ENCODE assay signal across 28 cellular contexts in the genomic region with DNA sequence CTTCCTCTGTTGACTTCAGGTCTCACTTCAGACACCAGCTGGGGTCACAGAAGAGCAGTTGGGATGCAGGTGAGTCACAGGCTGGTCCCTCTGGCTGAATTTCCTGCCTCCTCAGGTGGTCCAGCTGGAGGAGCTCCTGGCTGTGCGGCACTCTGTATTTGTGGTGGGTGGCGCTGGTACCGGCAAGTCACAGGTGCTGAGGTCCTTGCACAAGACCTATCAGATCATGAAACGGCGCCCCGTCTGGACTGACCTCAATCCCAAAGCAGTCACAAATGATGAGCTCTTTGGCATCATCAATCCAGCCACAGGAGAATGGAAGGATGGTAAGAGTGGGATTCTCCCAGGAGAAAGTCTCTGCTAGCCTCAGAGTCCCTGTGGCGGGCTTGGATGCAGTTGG.
"Had no signal": no experiment of that assay in that cellular context is flagged by ENCODE, and none has a peak within 500 bp of the region (broad histone marks: within the 10 kb centered on the region; RNA-seq: fewer than 3 reads in every experiment).

No MANE protein-coding gene starts in this region.

- H3K4me1 ChIP-seq: stomach, suprapubic skin, testis, thyroid gland, tibial artery, tibial nerve, transverse colon, upper lobe of left lung, upper lobe of right lung, uterus, vagina had no signal

- H3K4me3 ChIP-seq: stomach, suprapubic skin, testis, thoracic aorta, thyroid gland, tibial artery, tibial nerve, transverse colon, upper lobe of left lung, upper lobe of right lung, uterus, vagina had no signal

- H3K36me3 Mint-ChIP-seq: stimulated activated effector memory CD8-positive, alpha-beta T cell treated with anti-CD3 and anti-CD28 coated beads, Interleukin-12 subunit alpha, Interleukin-12 subunit beta, amount 100 ng/mL, for 72 hours; stimulated activated memory B cell treated with anti-CD40 and anti-IgM and Interleukin-4, amounts not matched to agents 10 μg/mL and 1 μg/mL and 100 μg/mL, for 72 hours; type B pancreatic cell had no signal

- H3K9me3 ChIP-seq: suprapubic skin, testis, thoracic aorta, thyroid gland, transverse colon, upper lobe of left lung, upper lobe of right lung, uterus, vagina had no signal

- H3K27me3 Mint-ChIP-seq: stimulated activated memory B cell treated with anti-CD40 and anti-IgM and Interleukin-4, amounts not matched to agents 10 μg/mL and 1 μg/mL and 100 μg/mL, for 72 hours; stimulated activated naive B cell treated with anti-CD40 and anti-IgM and Interleukin-4, amounts not matched to agents 10 μg/mL and 1 μg/mL and 100 μg/mL, for 72 hours; stimulated activated naive CD8-positive, alpha-beta T cell treated with anti-CD3 and anti-CD28 coated beads, Interleukin-15, amount 100 ng/mL, for 72 hours; stimulated activated naive CD8-positive, alpha-beta T cell treated with anti-CD3 and anti-CD28 coated beads, Interleukin-15, Interleukin-2, amounts not matched to agents 100 ng/mL and 50 ng/mL, for 24 hours had no signal

- H3K36me3 ChIP-seq: stomach, suprapubic skin, thoracic aorta, thyroid gland, tibial artery, tibial nerve, transverse colon, upper lobe of left lung, upper lobe of right lung, uterus, vagina had no signal

- H3K27ac ChIP-seq: stomach, suprapubic skin, testis, thoracic aorta, thyroid gland, tibial artery, tibial nerve, transverse colon, upper lobe of left lung, upper lobe of right lung, uterus, vagina had no signal

- ATAC-seq: stimulated activated effector memory CD8-positive, alpha-beta T cell treated with anti-CD3 and anti-CD28 coated beads, Interleukin-12 subunit alpha, Interleukin-12 subunit beta, amount 100 ng/mL, for 72 hours; stimulated activated memory B cell treated with anti-CD40 and anti-IgM and Interleukin-4, amounts not matched to agents 10 μg/mL and 1 μg/mL and 100 μg/mL, for 72 hours; stimulated activated naive B cell treated with anti-CD40 and anti-IgM and Interleukin-4, amounts not matched to agents 10 μg/mL and 1 μg/mL and 100 μg/mL, for 72 hours; stimulated activated naive CD8-positive, alpha-beta T cell treated with anti-CD3 and anti-CD28 coated beads, Interleukin-15, amount 100 ng/mL, for 72 hours; stimulated activated naive CD8-positive, alpha-beta T cell treated with anti-CD3 and anti-CD28 coated beads, Interleukin-15, Interleukin-2, amounts not matched to agents 100 U/mL and 50 U/mL, for 24 hours; upper lobe of right lung had no signal

- H3K4me3 Mint-ChIP-seq: stimulated activated effector memory CD8-positive, alpha-beta T cell treated with anti-CD3 and anti-CD28 coated beads, Interleukin-12 subunit alpha, Interleukin-12 subunit beta, amount 100 ng/mL, for 72 hours; stimulated activated memory B cell treated with anti-CD40 and anti-IgM and Interleukin-4, amounts not matched to agents 10 μg/mL and 1 μg/mL and 100 μg/mL, for 72 hours; stimulated activated naive B cell treated with anti-CD40 and anti-IgM and Interleukin-4, amounts not matched to agents 10 μg/mL and 1 μg/mL and 100 μg/mL, for 72 hours; stimulated activated naive CD8-positive, alpha-beta T cell treated with anti-CD3 and anti-CD28 coated beads, Interleukin-15, amount 100 ng/mL, for 72 hours; stimulated activated naive CD8-positive, alpha-beta T cell treated with anti-CD3 and anti-CD28 coated beads, Interleukin-15, Interleukin-2, amounts not matched to agents 100 ng/mL and 50 ng/mL, for 24 hours; type B pancreatic cell had no signal

- H3K9me3 Mint-ChIP-seq: type B pancreatic cell had no signal

- H3K27me3 ChIP-seq: stomach, suprapubic skin, testis, thyroid gland, tibial artery, tibial nerve, transverse colon, upper lobe of left lung, upper lobe of right lung, uterus, vagina had no signal

- H3K27ac Mint-ChIP-seq: stimulated activated effector memory CD8-positive, alpha-beta T cell treated with anti-CD3 and anti-CD28 coated beads, Interleukin-12 subunit alpha, Interleukin-12 subunit beta, amount 100 ng/mL, for 72 hours; stimulated activated memory B cell treated with anti-CD40 and anti-IgM and Interleukin-4, amounts not matched to agents 10 μg/mL and 1 μg/mL and 100 μg/mL, for 72 hours; stimulated activated naive B cell treated with anti-CD40 and anti-IgM and Interleukin-4, amounts not matched to agents 10 μg/mL and 1 μg/mL and 100 μg/mL, for 72 hours; stimulated activated naive CD8-positive, alpha-beta T cell treated with anti-CD3 and anti-CD28 coated beads, Interleukin-15, amount 100 ng/mL, for 72 hours; stimulated activated naive CD8-positive, alpha-beta T cell treated with anti-CD3 and anti-CD28 coated beads, Interleukin-15, Interleukin-2, amounts not matched to agents 100 ng/mL and 50 ng/mL, for 24 hours; type B pancreatic cell had no signal

- H3K4me1 Mint-ChIP-seq: stimulated activated effector memory CD8-positive, alpha-beta T cell treated with anti-CD3 and anti-CD28 coated beads, Interleukin-12 subunit alpha, Interleukin-12 subunit beta, amount 100 ng/mL, for 72 hours; stimulated activated memory B cell treated with anti-CD40 and anti-IgM and Interleukin-4, amounts not matched to agents 10 μg/mL and 1 μg/mL and 100 μg/mL, for 72 hours; stimulated activated naive B cell treated with anti-CD40 and anti-IgM and Interleukin-4, amounts not matched to agents 10 μg/mL and 1 μg/mL and 100 μg/mL, for 72 hours; stimulated activated naive CD8-positive, alpha-beta T cell treated with anti-CD3 and anti-CD28 coated beads, Interleukin-15, amount 100 ng/mL, for 72 hours had no signal

- DNase-seq: stimulated activated CD4-positive, alpha-beta T cell treated with anti-CD3 and anti-CD28 coated beads, Interleukin-2, amount 100 ng/mL, for 48 hours; stimulated activated CD4-positive, alpha-beta T cell treated with anti-CD3 and anti-CD28 coated beads, Interleukin-4, amount 100 ng/mL, for 1 hour; stimulated activated CD4-positive, alpha-beta T cell treated with anti-CD3 and anti-CD28 coated beads, Interleukin-4, amount 100 ng/mL, for 24 hours; stimulated activated CD4-positive, alpha-beta T cell treated with anti-CD3 and anti-CD28 coated beads, Interleukin-4, amount 100 ng/mL, for 4 hours; stimulated activated CD8-positive, alpha-beta memory T cell treated with anti-CD3 and anti-CD28 coated beads, Interleukin-4, amount 100 ng/mL, for 48 hours; stimulated activated naive B cell treated with anti-CD40 and anti-IgM and Interleukin-4, amounts not matched to agents 10 μg/mL and 1 μg/mL and 100 μg/mL, for 72 hours; stimulated activated naive CD4-positive, alpha-beta T cell; stimulated activated naive CD4-positive, alpha-beta T cell treated with Interleukin-2 at 50 U/mL for 16 hours; stimulated activated naive CD8-positive, alpha-beta T cell treated with anti-CD3 and anti-CD28 coated beads, Interleukin-15, amount 100 ng/mL, for 72 hours; stimulated activated naive CD8-positive, alpha-beta T cell treated with anti-CD3 and anti-CD28 coated beads, Interleukin-15, Interleukin-2, amounts not matched to agents 100 U/mL and 50 U/mL, for 24 hours; stomach; substantia nigra; testis; thyroid gland; tibial artery; transverse colon; trophoblast cell; upper lobe of right lung; uterus had no signal
